Comparison of ENCODE assay signal across 18 cellular contexts in genomic region chr12:102023343-102023930, GRCh38. TPM values are rescaled to one million over a fixed set of nuclear protein-coding genes. Genes with fewer than 3 reads are reported as not detected.
DNase-seq lines count a peak whose midpoint lies in the region; ATAC-seq, FAIRE-seq and TF ChIP-seq lines count a peak whose summit lies in the region.
"Had no signal": no experiment of that assay in that cellular context is flagged by ENCODE, and none has a peak within 500 bp of the region (broad histone marks: within the 10 kb centered on the region; RNA-seq: fewer than 3 reads in every experiment).

No MANE protein-coding gene starts in this region.

- no peak for TF ChIP-seq POLR2A in K562 (conservative IDR thresholded peaks at IDR 0.05)

- peak; percentile 52 for DNase-seq in H4 (ENCODE audit: low spot score)
- no peak for DNase-seq in K562 (ENCODE audit: extremely low read depth in 1 of 4, low spot score in 3 of 4)
- DNase-seq in left lung = no peak
- DNase-seq in DMS153 (lab: John Stamatoyannopoulos, UW) = no peak
- DNase-seq in neuronal stem cell (ENCODE audit: low spot score) = no peak
- no peak for DNase-seq in Right ventricle myocardium inferior (ENCODE audit: missing footprints)
- DNase-seq in COR-L47 (lab: John Stamatoyannopoulos, UW) = no peak
- DNase-seq: activated CD4-positive, alpha-beta T cell treated with anti-CD3 and anti-CD28 coated beads, Interleukin-2, amount 10 ng/mL, durations not matched to agents 24 days and 14 days; body of pancreas; effector CD8-positive, alpha-beta T cell; GOT3; heart right ventricle; left ventricle myocardium superior; NCI-H1048; nucleus accumbens; T-cell had no signal

- CTCF ChIA-PET in K562 (lab: Yijun Ruan, JAX; ENCODE audit: low intra/inter-chr PET ratio) = interaction anchor here (0.5 kb wide), 1 partner anchor 14 kb away, joined by 4 read pairs; no protein-coding TSS in a partner anchor

- no peak overlapping the region for H2BK12ac ChIP-seq in neuronal stem cell (ENCODE audit: low read length)

- WGBS in K562 (ENCODE audit: insufficient coverage, low coverage, missing lambda C conversion rate) = 70% methylated on average over 3 of the region's 3 CpGs
- WGBS in neuronal stem cell (ENCODE audit: extremely low coverage in 2 of 2, insufficient read length in 2 of 2, insufficient replicate concordance in 1 of 2), 2 donors = no CpG with 5 or more reads among the region's 3 CpGs

- H3K79me2 ChIP-seq in ACC112 (ENCODE audit: control insufficient read depth, insufficient read depth, low read length, unreplicated experiment) (no peaks in the 10 kb centered on the region), K562 (ENCODE audit: control insufficient read depth, insufficient read depth, low read length) (no peaks in the 10 kb centered on the region)

- no peak overlapping the region for H2BK15ac ChIP-seq in neuronal stem cell (ENCODE audit: low read length)

- intact Hi-C loops in K562 (cut with micrococcal nuclease) = no loop called here
- intact Hi-C loops in left lung (cut with DNase I) = no loop called here
- intact Hi-C loops in Right ventricle myocardium inferior (cut with DNase I) = no loop called here

- H3K27ac ChIP-seq in ACC112 (ENCODE audit: low read depth, low read length) (peak overlapping the region; percentile 73), K562 (ENCODE audit: extremely low read depth, low read depth, low read length) (no peak overlapping the region), left lung (no peak overlapping the region), neuronal stem cell (replicated peaks; ENCODE audit: low read length) (no peak overlapping the region)
- H3K27ac ChIP-seq: body of pancreas, heart right ventricle, tibial nerve had no signal

- no peak overlapping the region for H3K23ac ChIP-seq in neuronal stem cell (ENCODE audit: low read depth, low read length, poor library complexity)

- no peak overlapping the region for H2BK5ac ChIP-seq in neuronal stem cell (ENCODE audit: low read length)

- H3K4me1 ChIP-seq in ACC112 (ENCODE audit: control insufficient read depth, insufficient read depth, low read length, unreplicated experiment) = peaks cover 15% of the 10 kb centered on the region
- no peaks in the 10 kb centered on the region for H3K4me1 ChIP-seq in K562 (replicated peaks in 1 of 2; ENCODE audit: control insufficient read depth in 2 of 2, insufficient read depth in 2 of 2, low read length in 2 of 2)
- peaks cover 0 to 6% of the 10 kb centered on the region in 2 donors for H3K4me1 ChIP-seq in left lung
- H3K4me1 ChIP-seq in neuronal stem cell (ENCODE audit: control insufficient read depth in 2 of 2, insufficient read depth in 1 of 2, low read depth in 1 of 2, low read length in 2 of 2) = no peaks in the 10 kb centered on the region
- H3K4me1 ChIP-seq: body of pancreas had no signal

- H3K27me3 ChIP-seq in ACC112 (ENCODE audit: insufficient read depth, low read length) (no peaks in the 10 kb centered on the region), K562 (ENCODE audit: control insufficient read depth in 2 of 2, insufficient read depth in 2 of 2, low read length in 2 of 2) (no peaks in the 10 kb centered on the region), left lung (no peaks in the 10 kb centered on the region), neuronal stem cell (ENCODE audit: control insufficient read depth in 3 of 3, insufficient read depth in 3 of 3, low read depth in 1 of 3, low read length in 3 of 3) (no peaks in the 10 kb centered on the region)
- H3K27me3 ChIP-seq: body of pancreas, heart right ventricle, tibial nerve had no signal

- in situ Hi-C loops in K562 (cut with MboI) = no loop called here

- no peak overlapping the region for H4K8ac ChIP-seq in neuronal stem cell (ENCODE audit: low read depth, low read length)

- H3K9me3 ChIP-seq in K562 (replicated peaks; ENCODE audit: control insufficient read depth, insufficient read depth, low read depth, low read length) (no peaks in the 10 kb centered on the region), left lung (no peaks in the 10 kb centered on the region), neuronal stem cell (replicated peaks in 1 of 2; ENCODE audit: control insufficient read depth in 2 of 2, insufficient read depth in 1 of 2, low read depth in 1 of 2, low read length in 2 of 2) (no peaks in the 10 kb centered on the region)
- H3K9me3 ChIP-seq: body of pancreas, heart right ventricle, tibial nerve had no signal

- no peaks in the 10 kb centered on the region for H4K20me1 ChIP-seq in K562 (replicated peaks; ENCODE audit: control insufficient read depth, insufficient read depth, low read length)

- no peak overlapping the region for H4K91ac ChIP-seq in neuronal stem cell (ENCODE audit: low read depth, low read length, poor library complexity)

- H3K79me1 ChIP-seq in neuronal stem cell (ENCODE audit: low read depth, low read length) = no peaks in the 10 kb centered on the region

- H2AFZ ChIP-seq in ACC112 (ENCODE audit: low read length, unreplicated experiment) (no peak overlapping the region), K562 (ENCODE audit: low read depth, low read length) (no peak overlapping the region), neuronal stem cell (ENCODE audit: low read length) (no peak overlapping the region)

- TF ChIP-seq EP300 in K562 (IDR thresholded peaks at IDR 0.05; ENCODE audit: low read length) = no peak

- no peak overlapping the region for H2BK120ac ChIP-seq in neuronal stem cell (ENCODE audit: low read depth, low read length)

- H3K4me2 ChIP-seq in K562 (ENCODE audit: insufficient read depth, low read length) = no peak overlapping the region
- H3K4me2 ChIP-seq in neuronal stem cell (ENCODE audit: insufficient read depth, low read length, poor library complexity, severe bottlenecking) = no peak overlapping the region

- TF ChIP-seq CTCF in K562 (IDR thresholded peaks at IDR 0.05 in 2 of 3, conservative IDR thresholded peaks at IDR 0.05 in 1 of 3; ENCODE audit: insufficient read depth in 2 of 3, low read depth in 1 of 3, low read length in 3 of 3) = no peak
- no peak for TF ChIP-seq CTCF in left lung (IDR thresholded peaks at IDR 0.05)

- BruUV-seq in K562 (replicated peaks; lab: Mats Ljungman, UMichigan) = no TSS peak

- H3K4me3 ChIP-seq in ACC112 (ENCODE audit: low read depth, low read length) = no peak overlapping the region
- no peak overlapping the region for H3K4me3 ChIP-seq in K562
- no peak overlapping the region for H3K4me3 ChIP-seq in left lung
- H3K4me3 ChIP-seq in neuronal stem cell (ENCODE audit: low read length in 2 of 2) = no peak overlapping the region
- H3K4me3 ChIP-seq: body of pancreas, heart right ventricle, tibial nerve had no signal

- H3K14ac ChIP-seq in neuronal stem cell (ENCODE audit: low read length) = no peak overlapping the region

- H3K9ac ChIP-seq in K562 (ENCODE audit: insufficient read depth in 1 of 2, low read depth in 2 of 2, low read length in 2 of 2) = no peak overlapping the region
- H3K9ac ChIP-seq in neuronal stem cell (ENCODE audit: low read depth, low read length, poor library complexity) = no peak overlapping the region

- H3K4ac ChIP-seq in neuronal stem cell (ENCODE audit: low read length) = no peak overlapping the region

- no peak for TF ChIP-seq RAD21 in K562 (CRISPR knock-in tag; conservative IDR thresholded peaks at IDR 0.05 in 1 of 2, IDR thresholded peaks at IDR 0.05 in 1 of 2)

- peaks cover 8% of the 10 kb centered on the region for H3K36me3 ChIP-seq in ACC112 (ENCODE audit: insufficient read depth, low read length)
- no peaks in the 10 kb centered on the region; the same call in 2 of the 3 replicates for H3K36me3 ChIP-seq in K562 (ENCODE audit: control insufficient read depth, insufficient read depth, low read length)
- peaks cover 0 to 9% of the 10 kb centered on the region in 2 donors for H3K36me3 ChIP-seq in left lung
- peaks cover 0 to 10% of the 10 kb centered on the region in 2 donors for H3K36me3 ChIP-seq in neuronal stem cell (replicated peaks in 1 of 2; ENCODE audit: control insufficient read depth in 2 of 2, insufficient read depth in 2 of 2, low read length in 2 of 2)

- ATAC-seq in K562 = no peak
- peak; percentile 70 for ATAC-seq in left lung
- no peak for ATAC-seq in Right ventricle myocardium inferior
- ATAC-seq: body of pancreas, heart right ventricle, left ventricle myocardium superior, T-cell had no signal

- H3K9me1 ChIP-seq in K562 (ENCODE audit: control insufficient read depth, insufficient read depth, low read length) = no peaks in the 10 kb centered on the region

- FAIRE-seq in K562 (lab: Jason Lieb, UNC) = no peak

- H2AK5ac ChIP-seq in neuronal stem cell (ENCODE audit: low read depth, low read length) = no peak overlapping the region

- POLR2A ChIA-PET in K562 (lab: Yijun Ruan, JAX) = interaction anchor here (0.9 kb wide), 1 partner anchor 29 kb away, joined by 3 read pairs; no protein-coding TSS in a partner anchor

- H3K18ac ChIP-seq in neuronal stem cell (ENCODE audit: low read length) = no peak overlapping the region

RNA-seq across cellular contexts. Expression of gene WASHC3, which starts 38.4 kb away (rescaled TPM):
- 72.6 and 79.8 TPM in 2 replicates for total RNA-seq in H4 (2014; rRNA removed; shearing (Covaris generic))
- total RNA-seq in K562 (2011; cell fraction: chromatin; rRNA removed; ENCODE audit: low replicate concordance) = 5.7 and 16.7 TPM in 2 replicates
- total RNA-seq in K562 (2011; cell fraction: nucleolus; rRNA removed) = 5.0 and 6.8 TPM in 2 replicates
- 4.5 and 9.2 TPM in 2 replicates for total RNA-seq in K562 (2011; cell fraction: nucleoplasm; rRNA removed)
- 19.7 and 22.9 TPM in 2 replicates for total RNA-seq in K562 (2014; rRNA removed)
- 27.5 and 33.4 TPM in 2 replicates for total RNA-seq in K562 (2014; rRNA removed; fragmentation: Illumina TruSeq; extraction: Trizol)
- total RNA-seq in K562 (2015; rRNA removed; fragmentation: Illumina TruSeq; extraction: Trizol) = 32.1 and 35.1 TPM in 2 replicates
- total RNA-seq in K562 (2021) = 14.1 and 14.3 TPM in 2 replicates
- 43.5 and 52.9 TPM in 2 replicates for polyA plus RNA-seq in K562 (2011; rRNA removed)
- 18.9 and 23.4 TPM in 2 replicates for polyA plus RNA-seq in K562 (2011; cell fraction: cytosol; rRNA removed)
- 12.5 and 15.6 TPM in 2 replicates for polyA plus RNA-seq in K562 (2011; cell fraction: nucleus; rRNA removed)
- 26.8 and 34.3 TPM in 2 replicates for polyA plus RNA-seq in K562 (2012)
- polyA plus RNA-seq in K562 (2014; fragmentation: Illumina TruSeq; extraction: Trizol) = 49.3 and 54.4 TPM in 2 replicates
- polyA plus RNA-seq in K562 (2014; fragmentation: Nextera tagmentation; extraction: Ambion mirVana) = 10 to 100 TPM; 67.9 to 74.9 TPM
- polyA plus RNA-seq in K562 (2014; rRNA removed) = 28.3 and 33.8 TPM in 2 replicates
- polyA minus RNA-seq in K562 (2011; rRNA and poly(A)+ RNA removed) = 23.2 and 27.8 TPM in 2 replicates
- 14.1 and 14.6 TPM in 2 replicates for polyA minus RNA-seq in K562 (2011; cell fraction: cytosol; rRNA and poly(A)+ RNA removed)
- 7.1 and 15.3 TPM in 2 replicates for polyA minus RNA-seq in K562 (2011; cell fraction: nucleus; rRNA and poly(A)+ RNA removed)
- total RNA-seq in left lung = 10 to 100 TPM; 31.8 to 45.9 TPM
- 33.3 TPM for polyA plus RNA-seq in neuronal stem cell (2013, experiment 1 of 2)
- 32.5 TPM for polyA plus RNA-seq in neuronal stem cell (2013, experiment 2 of 2)
- total RNA-seq in Right ventricle myocardium inferior = 37.8 TPM
